In the genomic region with DNA sequence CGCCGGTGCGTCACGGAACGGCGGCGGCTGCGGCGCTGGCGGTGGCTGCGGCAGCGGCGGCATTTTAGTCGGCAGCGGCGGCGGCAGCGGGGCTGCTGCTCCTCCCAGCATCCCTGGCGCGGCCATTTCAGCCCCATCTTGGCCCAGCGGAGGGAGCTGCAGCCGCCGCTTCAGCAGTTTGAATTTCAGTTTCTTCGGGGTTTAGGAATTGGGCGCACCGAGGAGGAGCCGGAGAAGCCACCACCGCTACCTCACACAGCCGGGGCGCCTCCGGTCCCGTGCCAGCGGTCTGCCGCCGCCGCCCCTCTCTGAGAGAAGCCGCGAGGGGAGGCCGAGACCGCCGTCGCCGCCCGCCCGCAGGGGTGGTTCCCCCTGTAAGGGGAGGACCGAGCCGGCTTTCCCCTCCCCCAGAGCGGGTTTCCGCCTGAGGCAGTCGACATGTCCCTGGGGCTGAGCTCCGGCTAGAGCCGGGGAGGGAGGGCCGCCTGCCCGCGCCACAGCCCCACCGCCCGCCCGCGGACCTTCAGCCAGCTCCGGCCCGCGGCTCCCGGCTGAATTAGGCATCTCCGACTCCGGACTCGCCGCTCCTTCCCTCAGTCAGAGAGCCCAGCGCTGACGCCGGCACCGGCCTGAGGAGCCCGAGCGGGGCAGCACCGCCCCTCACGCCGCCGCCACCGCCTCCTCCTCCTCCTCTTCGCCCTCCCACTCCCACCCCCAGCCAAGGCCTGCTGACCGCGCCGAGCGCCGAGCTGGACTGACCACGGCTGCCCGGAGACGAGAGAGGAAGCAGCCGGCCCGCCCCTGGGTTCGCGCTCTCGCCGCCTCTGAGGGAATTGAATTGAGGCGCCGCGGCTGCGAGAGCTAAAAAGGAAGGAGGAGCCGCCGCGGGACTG, we compare ENCODE assay signal across 8 cellular contexts. TPM values are rescaled to one million over a fixed set of nuclear protein-coding genes. Genes with fewer than 3 reads are reported as not detected.
A peak's percentile ranks its signal among the peaks of the same experiment; 100 is the strongest.
DNase-seq lines count a peak whose midpoint lies in the region; ATAC-seq and TF ChIP-seq lines count a peak whose summit lies in the region.

A gene (plus strand): TSS at position 67 of the 893 bp plus-strand sequence. CDS start 1,053 bp downstream, outside the sequence.

- no peaks in the 10 kb centered on the region for H3K27me3 ChIP-seq in transverse colon

- intact Hi-C loops in Right ventricle myocardium superior (cut with DNase I) (no loop called here), transverse colon (cut with DNase I; ENCODE audit: low total_unique reads) (loop anchor here (5.0 kb wide), 3 partner anchors 36 to 1686 kb away; no protein-coding TSS in a partner anchor)

- DNase-seq in NB4 (ENCODE audit: low read depth) (peak; percentile 94), SW 1271 (lab: John Stamatoyannopoulos, UW) (peak; percentile 63 to 88), Right ventricle myocardium superior (peak; percentile 95), pons (ENCODE audit: low spot score) (peak; percentile 77), transverse colon (peak; percentile 92)
- DNase-seq in activated naive CD8-positive, alpha-beta T cell treated with anti-CD3 and anti-CD28 coated beads, Interleukin-2, amount 50 U/mL, for 16 hours (ENCODE audit: low read depth, low spot score), result peak; percentile 77

- peak within 1 kb of the TSS; percentile 98 to 100 (median 100) for H3K27ac ChIP-seq in transverse colon

- peaks cover 8 to 23% (median 17%) of the 10 kb centered on the region in 4 donors for H3K4me1 ChIP-seq in transverse colon

- peak; percentile 60 for TF ChIP-seq POLR2A in NB4 (IDR thresholded peaks at IDR 0.05; ENCODE audit: extremely low read depth, insufficient read length)
- TF ChIP-seq POLR2A in transverse colon (IDR thresholded peaks at IDR 0.05), result peak; percentile 98

- H3K4me3 ChIP-seq in NB4 (ENCODE audit: low read depth, low read length), result peak within 1 kb of the TSS; percentile 89
- peak within 1 kb of the TSS; percentile 60 to 92 (median 86) for H3K4me3 ChIP-seq in transverse colon

- H3K36me3 ChIP-seq in transverse colon, result no peaks in the 10 kb centered on the region

- WGBS in transverse colon (ENCODE audit: low coverage in 1 of 2), 2 donors, result 1% methylated on average over 59 of the region's 100 CpGs; no CpG with 5 or more reads in 1 of the 2 donors

- 0 out of 3 replicates have a peak, but pooled peaks have one; percentile 7 for TF ChIP-seq CTCF in GM12872 (IDR thresholded peaks at IDR 0.05; ENCODE audit: insufficient read depth, low read depth, low read length)
- TF ChIP-seq CTCF in NB4 (IDR thresholded peaks at IDR 0.05; ENCODE audit: low read depth, low read length), result no peak
- peak in 3 of 5 experiments; percentile 26 to 44 (median 40) for TF ChIP-seq CTCF in transverse colon (IDR thresholded peaks at IDR 0.05)

- ATAC-seq in HG02588 (IDR thresholded peaks at IDR 0.05; ENCODE audit: unreplicated experiment) (peak; percentile 62), Right ventricle myocardium superior (ENCODE audit: poor library complexity) (peak; percentile 85)

- no peaks in the 10 kb centered on the region for H3K9me3 ChIP-seq in transverse colon

- in situ Hi-C loops in transverse colon (cut with MboI; ENCODE audit: low pct_ligation_motif_present in 1 of 4, low pct_unique_long_range_greater_than_20kb in 1 of 4, low sequenced_read_pairs in 3 of 4), result loop anchor here in 1 of 4 donors (25.0 kb wide), 1 partner anchor 446 kb away; a partner anchor contains a TSS

- no peak for TF ChIP-seq EP300 in transverse colon (IDR thresholded peaks at IDR 0.05; ENCODE audit: low read depth)

RNA-seq across cellular contexts. Expression of the gene that starts here (rescaled TPM):
- total RNA-seq in Right ventricle myocardium superior, result 15.9 TPM
- 10 to 100 TPM; 19.8 to 59.7 (median 29.5) TPM for total RNA-seq in transverse colon

Comparison
In these comparisons a context has a peak if more than half of its experiments do, and no peak if none do; other contexts are left out.
1. Peak in every context shown above with its lines: DNase-seq, ATAC-seq, H3K4me3 ChIP-seq and H3K27ac ChIP-seq.